In genomic region chr3:72907131-72907697, GRCh38 we compare ENCODE assay signal across 14 cellular contexts. TPM values are rescaled to one million over a fixed set of nuclear protein-coding genes. Genes with fewer than 3 reads are reported as not detected.
DNase-seq lines count a peak whose midpoint lies in the region; ATAC-seq, FAIRE-seq and TF ChIP-seq lines count a peak whose summit lies in the region.
"Had no signal": no experiment of that assay in that cellular context is flagged by ENCODE, and none has a peak within 500 bp of the region (broad histone marks: within the 10 kb centered on the region; RNA-seq: fewer than 3 reads in every experiment).

No MANE protein-coding gene starts in this region.

- peak overlapping the region; percentile 75 for H3K27ac ChIP-seq in astrocyte (ENCODE audit: low read depth, low read length)
- peak overlapping the region; percentile 53 for H3K27ac ChIP-seq in psoas muscle
- H3K27ac ChIP-seq in GM23338 (ENCODE audit: low read depth), result no peak overlapping the region
- H3K27ac ChIP-seq: parathyroid adenoma had no signal

- H3K36me3 Mint-ChIP-seq in astrocyte (ENCODE audit: low read depth, unreplicated experiment) (peaks cover 17% of the 10 kb centered on the region), GM23338 (ENCODE audit: low read depth) (no peaks in the 10 kb centered on the region)

- intact Hi-C loops in left cardiac atrium (cut with DNase I) (no loop called here), psoas muscle (cut with DNase I) (no loop called here)

- H3K36me3 ChIP-seq in astrocyte (ENCODE audit: insufficient read depth, low read length) (no peaks in the 10 kb centered on the region), psoas muscle (ENCODE audit: insufficient read depth in 1 of 2, low read depth in 1 of 2) (no peaks in the 10 kb centered on the region), GM23338 (ENCODE audit: insufficient read depth) (no peaks in the 10 kb centered on the region)
- H3K36me3 ChIP-seq: BE2C had no signal

- H2AFZ ChIP-seq in astrocyte (ENCODE audit: low read depth, low read length) (no peak overlapping the region), GM23338 (no peak overlapping the region)
- H2AFZ ChIP-seq: parathyroid adenoma had no signal

- peak overlapping the region; percentile 45 for H3K4me2 ChIP-seq in astrocyte (ENCODE audit: low read length)
- no peak overlapping the region for H3K4me2 ChIP-seq in GM23338

- no peaks in the 10 kb centered on the region for H3K9me3 ChIP-seq in astrocyte (ENCODE audit: insufficient read depth, low read depth, low read length)
- no peaks in the 10 kb centered on the region for H3K9me3 ChIP-seq in psoas muscle
- H3K9me3 ChIP-seq: BE2C had no signal

- H4K20me1 ChIP-seq in astrocyte (ENCODE audit: insufficient read depth, low read length) (peaks cover 24% of the 10 kb centered on the region), GM23338 (replicated peaks; ENCODE audit: insufficient read depth) (no peaks in the 10 kb centered on the region)

- no peaks in the 10 kb centered on the region for H3F3A ChIP-seq in GM23338 (replicated peaks; ENCODE audit: low read depth)

- WGBS in psoas muscle, 3 donors, result 37 to 50% (median 48%) methylated on average over 4 of the region's 4 CpGs

- no peaks in the 10 kb centered on the region for H3K27me3 ChIP-seq in astrocyte (ENCODE audit: insufficient read depth, low read length)
- H3K27me3 ChIP-seq in psoas muscle (ENCODE audit: insufficient read depth in 3 of 3, low read length in 2 of 3), result no peaks in the 10 kb centered on the region
- H3K27me3 ChIP-seq in GM23338 (ENCODE audit: insufficient read depth), result no peaks in the 10 kb centered on the region
- H3K27me3 ChIP-seq: BE2C had no signal

- peak overlapping the region; percentile 86 for H3K27ac Mint-ChIP-seq in astrocyte (ENCODE audit: unreplicated experiment)
- H3K27ac Mint-ChIP-seq in GM23338, result no peak overlapping the region

- H3K79me2 ChIP-seq in astrocyte (ENCODE audit: insufficient read depth, low read length) (peaks cover 8% of the 10 kb centered on the region), GM23338 (replicated peaks; ENCODE audit: insufficient read depth) (no peaks in the 10 kb centered on the region)
- H3K79me2 ChIP-seq: parathyroid adenoma had no signal

- TF ChIP-seq CTCF in AG09309 (IDR thresholded peaks at IDR 0.05; ENCODE audit: control insufficient read depth, insufficient read depth, low read depth, low read length, missing control alignments), result no peak
- no peak for TF ChIP-seq CTCF in astrocyte (IDR thresholded peaks at IDR 0.05; ENCODE audit: insufficient read depth, low read depth, low read length)
- no peak for TF ChIP-seq CTCF in psoas muscle (IDR thresholded peaks at IDR 0.05)
- TF ChIP-seq CTCF in GM23338 (conservative IDR thresholded peaks at IDR 0.05; ENCODE audit: low read depth in 2 of 2), result no peak
- TF ChIP-seq CTCF in GM10248 (IDR thresholded peaks at IDR 0.05; ENCODE audit: control extremely low read depth, extremely low read depth, low read depth, missing control alignments), result no peak

- peak overlapping the region; percentile 39 for H3K9ac ChIP-seq in astrocyte (ENCODE audit: low read length)
- H3K9ac ChIP-seq: parathyroid adenoma had no signal

- ATAC-seq in left cardiac atrium (peak; percentile 71 to 83), psoas muscle (peak; percentile 42 to 77 (median 51)), GM23338 (no peak)
- ATAC-seq: activated CD4-positive, CD25-positive, alpha-beta regulatory T cell treated with anti-CD3 and anti-CD28 coated beads, Interleukin-2, amount 50 U/mL, for 24 hours had no signal

- CTCF ChIA-PET in GM10248 (lab: Yijun Ruan, JAX), result no interaction called here

- no peak overlapping the region for H3K4me3 Mint-ChIP-seq in astrocyte (ENCODE audit: unreplicated experiment)
- no peak overlapping the region for H3K4me3 Mint-ChIP-seq in GM23338

- H3K9me3 Mint-ChIP-seq in astrocyte (ENCODE audit: unreplicated experiment) (no peaks in the 10 kb centered on the region), GM23338 (no peaks in the 10 kb centered on the region)

- H3K4me1 Mint-ChIP-seq in astrocyte (ENCODE audit: low read depth, unreplicated experiment), result peaks cover 49% of the 10 kb centered on the region
- H3K4me1 Mint-ChIP-seq in GM23338, result peaks cover 4% of the 10 kb centered on the region; the same call in 1 of the 3 replicates

- H3K4me3 ChIP-seq in AG09309 (ENCODE audit: control insufficient read depth, low read depth, low read length) (no peak overlapping the region), astrocyte (ENCODE audit: insufficient read depth, low read depth, low read length) (no peak overlapping the region), psoas muscle (no peak overlapping the region), GM23338 (no peak overlapping the region)

- H3K4me1 ChIP-seq in astrocyte (ENCODE audit: insufficient read depth, low read length), result peaks cover 19% of the 10 kb centered on the region
- H3K4me1 ChIP-seq in psoas muscle, result peaks cover 7% of the 10 kb centered on the region
- no peaks in the 10 kb centered on the region for H3K4me1 ChIP-seq in GM23338 (ENCODE audit: insufficient read depth)
- H3K4me1 ChIP-seq: BE2C, parathyroid adenoma had no signal

- FAIRE-seq in astrocyte (lab: Jason Lieb, UNC), result no peak
- FAIRE-seq: urothelium cell line had no signal

- H3K9me2 ChIP-seq in GM23338 (ENCODE audit: insufficient read depth), result no peaks in the 10 kb centered on the region

- POLR2A ChIA-PET in GM10248 (lab: Yijun Ruan, JAX), result no interaction called here

- H3K27me3 Mint-ChIP-seq in astrocyte (ENCODE audit: low read depth, unreplicated experiment) (no peaks in the 10 kb centered on the region), GM23338 (ENCODE audit: insufficient read depth, low read depth, poor library complexity) (peaks cover 5% of the 10 kb centered on the region)

- DNase-seq in AG09309 (ENCODE audit: low read depth) (peak; percentile 70), astrocyte (ENCODE audit: low read depth) (peak; percentile 93), left cardiac atrium (peak; percentile 37), psoas muscle (no peak), GM23338 (ENCODE audit: low spot score) (no peak), NCI-H748 treated with DMSO at 0.1 percent for 48 hours (lab: John Stamatoyannopoulos, UW) (no peak), GM10248 (ENCODE audit: extremely low spot score) (no peak), cerebellum (ENCODE audit: low spot score) (no peak)
- DNase-seq: activated effector memory CD4-positive, alpha-beta T cell treated with Interleukin-2 at 50 U/mL for 16 hours; BE2C; effector CD8-positive, alpha-beta T cell had no signal

TF ChIP-seq in GM23338, 12 proteins besides CTCF, POLR2A, EP300 and RAD21 (continues in another document):
- TF ChIP-seq, protein P1, sequence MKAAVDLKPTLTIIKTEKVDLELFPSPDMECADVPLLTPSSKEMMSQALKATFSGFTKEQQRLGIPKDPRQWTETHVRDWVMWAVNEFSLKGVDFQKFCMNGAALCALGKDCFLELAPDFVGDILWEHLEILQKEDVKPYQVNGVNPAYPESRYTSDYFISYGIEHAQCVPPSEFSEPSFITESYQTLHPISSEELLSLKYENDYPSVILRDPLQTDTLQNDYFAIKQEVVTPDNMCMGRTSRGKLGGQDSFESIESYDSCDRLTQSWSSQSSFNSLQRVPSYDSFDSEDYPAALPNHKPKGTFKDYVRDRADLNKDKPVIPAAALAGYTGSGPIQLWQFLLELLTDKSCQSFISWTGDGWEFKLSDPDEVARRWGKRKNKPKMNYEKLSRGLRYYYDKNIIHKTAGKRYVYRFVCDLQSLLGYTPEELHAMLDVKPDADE (IDR thresholded peaks at IDR 0.05), result no peak
- no peak for TF ChIP-seq STAT1 (IDR thresholded peaks at IDR 0.05; ENCODE audit: unreplicated experiment)
- no peak for TF ChIP-seq EZH2phosphoT487 (IDR thresholded peaks at IDR 0.05; ENCODE audit: unreplicated experiment)

RNA-seq across cellular contexts. Expression of gene GXYLT2, which starts 19.4 kb away (rescaled TPM):
- total RNA-seq in astrocyte (62.6 and 92.0 TPM in 2 replicates), left cardiac atrium (10 to 100 TPM; 26.3 to 27.4 TPM), psoas muscle (1 to 10 TPM in 3 of 4 donors, under 1 TPM in 1; 0.84 to 5.9 (median 1.8) TPM), cerebellum (7.4 TPM)
- polyA plus RNA-seq in psoas muscle (under 1 TPM; 0.04 to 0.38 (median 0.16) TPM), GM23338 (2016; fragmentation: Nextera tagmentation; extraction: Ambion mirVana) (2.0 and 3.0 TPM in 2 replicates)
- 5.1 and 5.8 TPM in 2 replicates for total RNA-seq in GM23338 (2014; rRNA removed; shearing (Covaris generic))

RNA-seq across cellular contexts. Expression of gene SHQ1, which starts 59.0 kb away (rescaled TPM):
- total RNA-seq in astrocyte (28.0 and 28.4 TPM in 2 replicates), left cardiac atrium (10 to 100 TPM; 16.2 to 21.8 TPM), psoas muscle (10 to 100 TPM in 3 of 4 donors, 1 to 10 TPM in 1; 6.2 to 20.6 (median 18.3) TPM), cerebellum (15.7 TPM)
- polyA plus RNA-seq in psoas muscle (10 to 100 TPM in 2 of 3 donors, 1 to 10 TPM in 1; 8.8 to 15.9 (median 11.0) TPM), GM23338 (2016; fragmentation: Nextera tagmentation; extraction: Ambion mirVana) (18.3 and 20.0 TPM in 2 replicates)
- total RNA-seq in GM23338 (2014; rRNA removed; shearing (Covaris generic)), result 28.7 and 33.4 TPM in 2 replicates

Comparison
In these comparisons a context has a peak if more than half of its experiments do, and no peak if none do; other contexts are left out.
1. DNase-seq: peak in AG09309 (single experiment), astrocyte (single experiment) and left cardiac atrium (single experiment); none in psoas muscle (0 of 2), GM23338 (single experiment), NCI-H748 treated with DMSO at 0.1 percent for 48 hours (single experiment), GM10248 (single experiment) and cerebellum (single experiment).